In the genomic region with DNA sequence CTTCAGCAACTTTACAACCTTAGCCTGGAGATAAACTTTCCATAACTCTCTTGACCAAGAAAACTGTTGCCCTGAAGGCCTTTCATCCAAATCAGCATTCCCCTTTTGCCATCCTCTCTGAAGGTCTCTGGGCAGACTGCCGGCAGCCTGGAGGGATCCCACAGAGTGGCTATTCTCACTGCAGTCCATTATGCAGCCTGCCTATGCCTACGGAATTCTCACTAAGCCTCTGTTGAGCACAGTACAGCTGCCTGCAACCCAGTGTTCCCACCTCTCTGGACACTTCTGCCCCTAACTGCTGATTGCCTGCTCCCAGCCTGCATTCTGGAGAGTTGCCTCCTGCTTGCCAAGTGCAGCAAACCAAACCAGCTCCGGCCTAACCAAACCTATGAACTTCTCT, we compare ENCODE assay signal across 17 cellular contexts.
"Had no signal": no experiment of that assay in that cellular context is flagged by ENCODE, and none has a peak within 500 bp of the region (broad histone marks: within the 10 kb centered on the region; RNA-seq: fewer than 3 reads in every experiment).

No MANE protein-coding gene starts in this region.

- H3K27ac Mint-ChIP-seq: stimulated activated memory B cell treated with anti-CD40 and anti-IgM and Interleukin-4, amounts not matched to agents 10 μg/mL and 1 μg/mL and 100 μg/mL, for 72 hours; T-helper 17 cell had no signal

- H3K27ac ChIP-seq: body of pancreas, coronary artery, epithelial cell of prostate, gastrocnemius medialis, heart right ventricle had no signal

- H3K4me3 Mint-ChIP-seq: natural killer cell; stimulated activated memory B cell treated with anti-CD40 and anti-IgM and Interleukin-4, amounts not matched to agents 10 μg/mL and 1 μg/mL and 100 μg/mL, for 72 hours; T-helper 17 cell had no signal

- DNase-seq: activated CD4-positive, alpha-beta T cell treated with anti-CD3 and anti-CD28 coated beads, Interleukin-2, amount 50 U/mL, for 1 hour; activated CD4-positive, CD25-positive, alpha-beta regulatory T cell; activated naive CD4-positive, alpha-beta T cell treated with Interleukin-2 at 50 U/mL for 16 hours; activated T-cell treated with anti-CD3 and anti-CD28 coated beads for 4 hours; amniotic stem cell; body of pancreas; central memory CD4-positive, alpha-beta T cell; effector CD8-positive, alpha-beta T cell; gastrocnemius medialis; heart right ventricle; natural killer cell; retina; SK-N-SH; T-helper 17 cell had no signal

- H3K4me1 Mint-ChIP-seq: stimulated activated memory B cell treated with anti-CD40 and anti-IgM and Interleukin-4, amounts not matched to agents 10 μg/mL and 1 μg/mL and 100 μg/mL, for 72 hours; T-helper 17 cell had no signal

- H3K36me3 Mint-ChIP-seq: stimulated activated memory B cell treated with anti-CD40 and anti-IgM and Interleukin-4, amounts not matched to agents 10 μg/mL and 1 μg/mL and 100 μg/mL, for 72 hours had no signal

- H3K27me3 Mint-ChIP-seq: stimulated activated memory B cell treated with anti-CD40 and anti-IgM and Interleukin-4, amounts not matched to agents 10 μg/mL and 1 μg/mL and 100 μg/mL, for 72 hours; T-helper 17 cell had no signal

- ATAC-seq: body of pancreas; gastrocnemius medialis; heart right ventricle; natural killer cell; stimulated activated memory B cell treated with anti-CD40 and anti-IgM and Interleukin-4, amounts not matched to agents 10 μg/mL and 1 μg/mL and 100 μg/mL, for 72 hours; T-helper 17 cell had no signal

- H3K36me3 ChIP-seq: gastrocnemius medialis, heart right ventricle had no signal

- H3K9me3 ChIP-seq: gastrocnemius medialis, SK-N-SH had no signal

- H3K4me3 ChIP-seq: body of pancreas, coronary artery, gastrocnemius medialis, heart right ventricle had no signal

- H3K4me1 ChIP-seq: body of pancreas, gastrocnemius medialis, heart right ventricle had no signal

- H3K27me3 ChIP-seq: body of pancreas, gastrocnemius medialis, heart right ventricle had no signal
